Comparison of ENCODE assay signal across 8 cellular contexts in genomic region chr11:112588252-112588668, GRCh38.
DNase-seq lines count a peak whose midpoint lies in the region; ATAC-seq and TF ChIP-seq lines count a peak whose summit lies in the region.

No MANE protein-coding gene starts in this region.

- H2BK120ac ChIP-seq in trophoblast cell (ENCODE audit: insufficient read depth, low read length, poor library complexity), result no peak overlapping the region

- DNase-seq in CD14-positive monocyte (ENCODE audit: low spot score) (peak; percentile 58), MM.1S (peak; percentile 83), RKO (ENCODE audit: low spot score) (peak; percentile 88), glutamatergic neuron (peak; percentile 75), trophoblast cell (peak; percentile 54 to 88)
- DNase-seq in activated naive CD4-positive, alpha-beta T cell treated with anti-CD3 and anti-CD28 coated beads, Interleukin-2, amount 10 ng/mL, durations not matched to agents 7 days and 5 days, result peak; percentile 44

- no peaks in the 10 kb centered on the region for H3K79me1 ChIP-seq in trophoblast cell (ENCODE audit: low read length)

- no peak overlapping the region for H2BK12ac ChIP-seq in trophoblast cell (ENCODE audit: low read length)

- H3K18ac ChIP-seq in trophoblast cell (ENCODE audit: low read length), result no peak overlapping the region

- H4K12ac ChIP-seq in trophoblast cell (ENCODE audit: low read depth, low read length), result no peak overlapping the region

- H3K27me3 ChIP-seq in MM.1S (replicated peaks; ENCODE audit: insufficient read depth, low read length), result no peaks in the 10 kb centered on the region
- no peaks in the 10 kb centered on the region for H3K27me3 ChIP-seq in trophoblast cell (ENCODE audit: insufficient read depth, low read length)

- no peaks in the 10 kb centered on the region for H4K20me1 ChIP-seq in MM.1S (ENCODE audit: insufficient read depth, low read length)

- peaks cover 16% of the 10 kb centered on the region for H3K4me1 ChIP-seq in MM.1S (ENCODE audit: low read length)
- H3K4me1 ChIP-seq in trophoblast cell (ENCODE audit: control insufficient read depth in 1 of 2, insufficient read depth in 2 of 2, low read length in 2 of 2), result no peaks in the 10 kb centered on the region

- H3K27ac Mint-ChIP-seq in CD14-positive monocyte (no peak overlapping the region), glutamatergic neuron (ENCODE audit: unreplicated experiment) (peak overlapping the region; percentile 49)
- H3K27ac Mint-ChIP-seq in activated naive CD4-positive, alpha-beta T cell treated with anti-CD3 and anti-CD28 coated beads, Interleukin-2, amount 10 ng/mL, durations not matched to agents 7 days and 5 days, result peak overlapping the region; percentile 17

- H2AFZ ChIP-seq in MM.1S (ENCODE audit: low read length), result no peak overlapping the region
- H2AFZ ChIP-seq in trophoblast cell (ENCODE audit: insufficient read depth, low read length, poor library complexity), result no peak overlapping the region

- H3K9ac ChIP-seq in MM.1S (ENCODE audit: low read length), result no peak overlapping the region
- H3K9ac ChIP-seq in trophoblast cell (ENCODE audit: low read length), result no peak overlapping the region

- H2AK5ac ChIP-seq in trophoblast cell (ENCODE audit: low read length), result no peak overlapping the region

- H3K36me3 Mint-ChIP-seq in CD14-positive monocyte, result no peaks in the 10 kb centered on the region
- H3K36me3 Mint-ChIP-seq in activated naive CD4-positive, alpha-beta T cell treated with anti-CD3 and anti-CD28 coated beads, Interleukin-2, amount 10 ng/mL, durations not matched to agents 7 days and 5 days, result no peaks in the 10 kb centered on the region
- no peaks in the 10 kb centered on the region for H3K36me3 Mint-ChIP-seq in glutamatergic neuron (ENCODE audit: unreplicated experiment)

- CTCF ChIA-PET in activated naive CD4-positive, alpha-beta T cell treated with anti-CD3 and anti-CD28 coated beads, Interleukin-2, amount 10 ng/mL, durations not matched to agents 7 days and 5 days (lab: Charles Lee), result interaction anchor here (0.6 to 3.5 kb wide), 33 partner anchors 8 to 701 kb away, joined by 3 to 60 read pairs (median 3); no protein-coding TSS in a partner anchor

- H3K14ac ChIP-seq in trophoblast cell (ENCODE audit: low read length), result no peak overlapping the region

- H3K36me3 ChIP-seq in MM.1S (replicated peaks; ENCODE audit: insufficient read depth, low read length), result no peaks in the 10 kb centered on the region
- no peaks in the 10 kb centered on the region for H3K36me3 ChIP-seq in trophoblast cell (ENCODE audit: control insufficient read depth in 1 of 2, insufficient read depth in 2 of 2, low read length in 2 of 2)

- H3K4me3 ChIP-seq in MM.1S (ENCODE audit: low read length) (no peak overlapping the region), trophoblast cell (ENCODE audit: low read depth, low read length) (no peak overlapping the region)

- H3K23ac ChIP-seq in trophoblast cell (ENCODE audit: low read length), result no peak overlapping the region

- H3K9me3 ChIP-seq in MM.1S (replicated peaks; ENCODE audit: insufficient read depth, low read length) (no peaks in the 10 kb centered on the region), trophoblast cell (ENCODE audit: insufficient read depth, low read depth, low read length) (no peaks in the 10 kb centered on the region)

- no peak overlapping the region for H4K91ac ChIP-seq in trophoblast cell (ENCODE audit: low read depth, low read length)

- no peak overlapping the region for H3K4ac ChIP-seq in trophoblast cell (ENCODE audit: low read depth, low read length)

- H3F3A ChIP-seq in MM.1S (ENCODE audit: insufficient read depth, low read length), result peaks cover 8% of the 10 kb centered on the region

- no peaks in the 10 kb centered on the region for H3K9me2 ChIP-seq in MM.1S (replicated peaks; ENCODE audit: insufficient read depth, low read length)

- WGBS in trophoblast cell (ENCODE audit: extremely low coverage, insufficient coverage, insufficient read length), result no CpG with 5 or more reads among the region's 5 CpGs

- TF ChIP-seq CTCF in CD14-positive monocyte (IDR thresholded peaks at IDR 0.05) (peak; percentile 76), MM.1S (IDR thresholded peaks at IDR 0.05; ENCODE audit: low read length) (peak; percentile 79), glutamatergic neuron (IDR thresholded peaks at IDR 0.05; ENCODE audit: partially characterized antibody, unreplicated experiment) (peak; percentile 82)

- peak; percentile 24 for ATAC-seq in GM19463 (IDR thresholded peaks at IDR 0.05; ENCODE audit: unreplicated experiment)
- no peak for ATAC-seq in HG02840 (IDR thresholded peaks at IDR 0.05; ENCODE audit: low FRiP score, unreplicated experiment)

- H3K79me2 ChIP-seq in MM.1S (ENCODE audit: low read length) (no peaks in the 10 kb centered on the region), trophoblast cell (ENCODE audit: control insufficient read depth, insufficient read depth, low read length, poor library complexity) (no peaks in the 10 kb centered on the region)

- peaks cover 1 to 5% (median 4%) of the 10 kb centered on the region in 3 donors for H3K27me3 Mint-ChIP-seq in CD14-positive monocyte (ENCODE audit: low read depth in 3 of 3)
- H3K27me3 Mint-ChIP-seq in activated naive CD4-positive, alpha-beta T cell treated with anti-CD3 and anti-CD28 coated beads, Interleukin-2, amount 10 ng/mL, durations not matched to agents 7 days and 5 days, result peaks cover 11% of the 10 kb centered on the region
- H3K27me3 Mint-ChIP-seq in glutamatergic neuron (ENCODE audit: unreplicated experiment), result peaks cover 11% of the 10 kb centered on the region

- H3K4me3 Mint-ChIP-seq in CD14-positive monocyte, result peak overlapping the region in 1 of 2 donors; percentile 13
- H3K4me3 Mint-ChIP-seq in activated naive CD4-positive, alpha-beta T cell treated with anti-CD3 and anti-CD28 coated beads, Interleukin-2, amount 10 ng/mL, durations not matched to agents 7 days and 5 days, result no peak overlapping the region
- H3K4me3 Mint-ChIP-seq in glutamatergic neuron (ENCODE audit: unreplicated experiment), result peak overlapping the region; percentile 0

- H3K4me1 Mint-ChIP-seq in CD14-positive monocyte (peaks cover 14% of the 10 kb centered on the region), glutamatergic neuron (ENCODE audit: low read depth, unreplicated experiment) (peaks cover 13% of the 10 kb centered on the region)
- H3K4me1 Mint-ChIP-seq in activated naive CD4-positive, alpha-beta T cell treated with anti-CD3 and anti-CD28 coated beads, Interleukin-2, amount 10 ng/mL, durations not matched to agents 7 days and 5 days, result no peaks in the 10 kb centered on the region

- H3K27ac ChIP-seq in MM.1S (ENCODE audit: low read length) (no peak overlapping the region), trophoblast cell (ENCODE audit: low read depth, low read length) (no peak overlapping the region)

- H3K9me3 Mint-ChIP-seq in CD14-positive monocyte (peaks cover 4 to 10% (median 5%) of the 10 kb centered on the region in 7 donors), glutamatergic neuron (ENCODE audit: unreplicated experiment) (peaks cover 3% of the 10 kb centered on the region)
- H3K9me3 Mint-ChIP-seq in activated naive CD4-positive, alpha-beta T cell treated with anti-CD3 and anti-CD28 coated beads, Interleukin-2, amount 10 ng/mL, durations not matched to agents 7 days and 5 days, result no peaks in the 10 kb centered on the region

- H2BK5ac ChIP-seq in trophoblast cell (ENCODE audit: low read depth, low read length, poor library complexity), result no peak overlapping the region

- peak overlapping the region; percentile 51 for H4K8ac ChIP-seq in trophoblast cell (ENCODE audit: low read depth, low read length)

- no peak overlapping the region for H3K4me2 ChIP-seq in MM.1S (ENCODE audit: low read depth, low read length)
- H3K4me2 ChIP-seq in trophoblast cell (ENCODE audit: low read length), result no peak overlapping the region

- intact Hi-C loops in CD14-positive monocyte (cut with micrococcal nuclease), result loop anchor here (2.0 to 5.0 kb wide), 3 partner anchors 207 to 701 kb away; no protein-coding TSS in a partner anchor

Comparison
In these comparisons a context has a peak if more than half of its experiments do, and no peak if none do; other contexts are left out.
1. H3K27ac Mint-ChIP-seq: peak in activated naive CD4-positive, alpha-beta T cell treated with anti-CD3 and anti-CD28 coated beads, Interleukin-2, amount 10 ng/mL, durations not matched to agents 7 days and 5 days (single experiment) and glutamatergic neuron (single experiment); none in CD14-positive monocyte (0 of 7).
2. Peak in every context shown above with its lines, with median percentiles within 50 percentile points of each other: DNase-seq and CTCF ChIP-seq.